Comparison of ENCODE assay signal across 15 cellular contexts in genomic region chr9:134624119-134624826, GRCh38. TPM values are rescaled to one million over a fixed set of nuclear protein-coding genes. Genes with fewer than 3 reads are reported as not detected.
A peak's percentile ranks its signal among the peaks of the same experiment; 100 is the strongest.
DNase-seq lines count a peak whose midpoint lies in the region; ATAC-seq, FAIRE-seq and TF ChIP-seq lines count a peak whose summit lies in the region.
"Had no signal": no experiment of that assay in that cellular context is flagged by ENCODE, and none has a peak within 500 bp of the region (broad histone marks: within the 10 kb centered on the region; RNA-seq: fewer than 3 reads in every experiment).

No MANE protein-coding gene starts in this region.

- intact Hi-C loops in left cardiac atrium (cut with DNase I) (no loop called here), Right ventricle myocardium inferior (cut with DNase I) (no loop called here), upper lobe of right lung (cut with DNase I) (no loop called here), HepG2 (cut with micrococcal nuclease; ENCODE audit: unreplicated experiment) (no loop called here)

- peaks cover 3% of the 10 kb centered on the region for H4K20me1 ChIP-seq in HepG2 (ENCODE audit: insufficient read depth, low read length)

- TF ChIP-seq RAD21 in HepG2 (CRISPR knock-in tag; IDR thresholded peaks at IDR 0.05): no peak

- H3K27ac ChIP-seq in mesodermal cell (ENCODE audit: low read depth, low read length, severe bottlenecking) (peak overlapping the region; percentile 96), upper lobe of right lung (no peak overlapping the region), HepG2 (ENCODE audit: extremely low read length, insufficient read depth, low read length) (no peak overlapping the region)

- H3K4me1 ChIP-seq in mesodermal cell (ENCODE audit: control insufficient read depth, insufficient read depth, low read length, poor library complexity, severe bottlenecking) (peaks cover 78% of the 10 kb centered on the region), upper lobe of right lung (no peaks in the 10 kb centered on the region), HepG2 (ENCODE audit: insufficient read depth, low read length) (no peaks in the 10 kb centered on the region)
- H3K4me1 ChIP-seq: ascending aorta had no signal

- no peak overlapping the region for H3K4me3 ChIP-seq in astrocyte of the spinal cord (ENCODE audit: low read depth, low read length)
- H3K4me3 ChIP-seq in mesodermal cell (ENCODE audit: extremely low read depth, insufficient read depth, low read length, poor library complexity, severe bottlenecking): no peak overlapping the region
- H3K4me3 ChIP-seq in upper lobe of right lung: no peak overlapping the region
- no peak overlapping the region for H3K4me3 ChIP-seq in HepG2 (replicated peaks in 1 of 3; ENCODE audit: insufficient read depth in 1 of 3, low read depth in 2 of 3, low read length in 3 of 3)
- H3K4me3 ChIP-seq: ascending aorta, tibial nerve had no signal

- in situ Hi-C loops in astrocyte of the spinal cord (cut with HindIII; ENCODE audit: low sequenced_read_pairs) (no loop called here), HepG2 (cut with HindIII; ENCODE audit: extremely low pct_ligation_motif_present, low pct_unique_long_range_greater_than_20kb) (no loop called here)

- no peak for TF ChIP-seq POLR2A in HepG2 (IDR thresholded peaks at IDR 0.05; ENCODE audit: insufficient read depth in 1 of 2, low read depth in 2 of 2, low read length in 2 of 2)

- no peaks in the 10 kb centered on the region for H3K79me2 ChIP-seq in HepG2 (ENCODE audit: insufficient read depth, low read length)

- TF ChIP-seq CTCF in astrocyte of the spinal cord (IDR thresholded peaks at IDR 0.05; ENCODE audit: low read depth, low read length) (no peak), upper lobe of right lung (IDR thresholded peaks at IDR 0.05) (no peak), HepG2 (CRISPR knock-in tag; IDR thresholded peaks at IDR 0.05) (no peak)

- H3K36me3 ChIP-seq in mesodermal cell (ENCODE audit: control insufficient read depth, insufficient read depth, low read length): no peaks in the 10 kb centered on the region
- no peaks in the 10 kb centered on the region for H3K36me3 ChIP-seq in upper lobe of right lung
- no peaks in the 10 kb centered on the region for H3K36me3 ChIP-seq in HepG2 (replicated peaks in 1 of 2; ENCODE audit: control insufficient read depth in 1 of 2, insufficient read depth in 2 of 2, low read length in 2 of 2)
- H3K36me3 ChIP-seq: ascending aorta, tibial nerve had no signal

- no TSS peak for BruUV-seq in HepG2 (replicated peaks; lab: Mats Ljungman, UMichigan)

- 77 to 88% methylated on average over 16 to 17 of the region's 18 CpGs for WGBS in mesodermal cell (ENCODE audit: insufficient coverage in 2 of 2), 2 experiments
- 28% methylated on average over 15 of the region's 18 CpGs for WGBS in HepG2 (ENCODE audit: low lambda C conversion rate)

- no peak for TF ChIP-seq EP300 in HepG2 (IDR thresholded peaks at IDR 0.05; ENCODE audit: low read depth in 2 of 2, low read length in 2 of 2)
- no peak for TF ChIP-seq EP300 in HepG2 (CRISPR knock-in tag; IDR thresholded peaks at IDR 0.05; ENCODE audit: borderline replicate concordance)

- FAIRE-seq in HepG2 (lab: Jason Lieb, UNC): no peak

- no peaks in the 10 kb centered on the region for H3K27me3 ChIP-seq in upper lobe of right lung
- peaks cover 11 to 92% of the 10 kb centered on the region in 2 experiments for H3K27me3 ChIP-seq in HepG2 (ENCODE audit: control insufficient read depth in 1 of 2, insufficient read depth in 2 of 2, low read length in 2 of 2)
- H3K27me3 ChIP-seq: ascending aorta, tibial nerve had no signal

- H3K9me3 ChIP-seq in mesodermal cell (ENCODE audit: control insufficient read depth, low read length) (no peaks in the 10 kb centered on the region), upper lobe of right lung (no peaks in the 10 kb centered on the region), HepG2 (ENCODE audit: low read length) (no peaks in the 10 kb centered on the region)
- H3K9me3 ChIP-seq: ascending aorta, tibial nerve had no signal

- no peak overlapping the region for H2AFZ ChIP-seq in HepG2 (ENCODE audit: low read length)

- CTCF ChIA-PET in HepG2 (lab: Yijun Ruan, JAX; ENCODE audit: low intra/inter-chr PET ratio, low total read pairs): no interaction called here

- H3K4me2 ChIP-seq in HepG2 (ENCODE audit: low read depth, low read length): no peak overlapping the region

- peak; percentile 10 for DNase-seq in left cardiac atrium
- DNase-seq in Right ventricle myocardium inferior (ENCODE audit: missing footprints): no peak
- peak; percentile 22 for DNase-seq in astrocyte of the spinal cord (ENCODE audit: low read depth, low spot score)
- DNase-seq in upper lobe of right lung: peak; percentile 51
- no peak for DNase-seq in HepG2 (ENCODE audit: low spot score)
- DNase-seq: DMS153; effector memory CD4-positive, alpha-beta T cell; NCI-H2081 had no signal

- no peak overlapping the region for H3K9ac ChIP-seq in HepG2 (ENCODE audit: insufficient read depth, low read depth, low read length)

- POLR2A ChIA-PET in HepG2 (lab: Yijun Ruan, JAX): no interaction called here

- ATAC-seq in left cardiac atrium (no peak), Right ventricle myocardium inferior (no peak), upper lobe of right lung (peak; percentile 5), GM21619 (IDR thresholded peaks at IDR 0.05; ENCODE audit: unreplicated experiment) (no peak), HepG2 (no peak), GM21786 (IDR thresholded peaks at IDR 0.05; ENCODE audit: unreplicated experiment) (no peak)
- ATAC-seq: activated CD4-positive, CD25-positive, alpha-beta regulatory T cell treated with anti-CD3 and anti-CD28 coated beads, Interleukin-2, amount 50 U/mL, for 24 hours had no signal

TF ChIP-seq in HepG2, 621 proteins besides CTCF, POLR2A, EP300 and RAD21:
- TF ChIP-seq ZSCAN9 (CRISPR knock-in tag; IDR thresholded peaks at IDR 0.05; ENCODE audit: borderline replicate concordance) (no peak), RAD51 (IDR thresholded peaks at IDR 0.05; ENCODE audit: borderline replicate concordance) (no peak)

RNA-seq across cellular contexts. Expression of gene COL5A1, which starts 17.3 kb away (rescaled TPM):
- total RNA-seq in left cardiac atrium: 10 to 100 TPM; 29.8 to 35.2 TPM
- total RNA-seq in Right ventricle myocardium inferior: 18.7 TPM
- polyA plus RNA-seq in mesodermal cell (2013, experiment 1 of 2): 366 TPM
- 331 TPM for polyA plus RNA-seq in mesodermal cell (2013, experiment 2 of 2)
- total RNA-seq in upper lobe of right lung: 37.8 TPM
- total RNA-seq in HepG2 (2016; rRNA removed; fragmentation: Illumina TruSeq; extraction: Trizol): not detected in 2 replicates
- total RNA-seq in HepG2 (2016; cell fraction: cytosol; rRNA removed; fragmentation: Illumina TruSeq; extraction: Trizol; ENCODE audit: low read depth): not detected in 2 replicates
- total RNA-seq in HepG2 (2016; cell fraction: insoluble cytoplasmic fraction; rRNA removed; fragmentation: Illumina TruSeq; extraction: Trizol): not detected in 2 replicates
- total RNA-seq in HepG2 (2016; cell fraction: membrane; rRNA removed; fragmentation: Illumina TruSeq; extraction: Trizol): not detected in 2 replicates
- total RNA-seq in HepG2 (2016; cell fraction: nucleus; rRNA removed; fragmentation: Illumina TruSeq; extraction: Trizol): not detected in 2 replicates
- polyA plus RNA-seq in HepG2 (2011; rRNA removed): under 0.01 TPM in 1 of 2 replicates, not detected in the other
- polyA plus RNA-seq in HepG2 (2011; cell fraction: cytosol; rRNA removed): under 0.01 TPM in 1 of 2 replicates, not detected in the other
- polyA plus RNA-seq in HepG2 (2011; cell fraction: nucleus; rRNA removed): 0.07 and 0.08 TPM in 2 replicates
- not detected in 2 replicates for polyA plus RNA-seq in HepG2 (2012)
- not detected in 2 replicates for polyA plus RNA-seq in HepG2 (2016; cell fraction: cytosol; fragmentation: Illumina TruSeq; extraction: Trizol; ENCODE audit: low read depth)
- polyA plus RNA-seq in HepG2 (2016; cell fraction: insoluble cytoplasmic fraction; fragmentation: Illumina TruSeq; extraction: Trizol; ENCODE audit: low read depth): not detected in 2 replicates
- not detected in 2 replicates for polyA plus RNA-seq in HepG2 (2016; cell fraction: membrane; fragmentation: Illumina TruSeq; extraction: Trizol; ENCODE audit: low read depth)
- 0.19 TPM in 1 of 2 replicates, not detected in the other for polyA plus RNA-seq in HepG2 (2016; cell fraction: nucleus; fragmentation: Illumina TruSeq; extraction: Trizol; ENCODE audit: insufficient read depth, low read depth)
- polyA minus RNA-seq in HepG2 (2011; rRNA and poly(A)+ RNA removed; ENCODE audit: low replicate concordance): 0.04 and 20.3 TPM in 2 replicates
- 0.20 TPM in 1 of 2 replicates, not detected in the other for polyA minus RNA-seq in HepG2 (2011; cell fraction: cytosol; rRNA and poly(A)+ RNA removed)
- not detected in 2 replicates for polyA minus RNA-seq in HepG2 (2011; cell fraction: nucleus; rRNA and poly(A)+ RNA removed)
- polyA plus RNA-seq: neural cell had no signal

Comparison
In these comparisons a context has a peak if more than half of its experiments do, and no peak if none do; other contexts are left out.
1. DNase-seq: peak in left cardiac atrium (single experiment), astrocyte of the spinal cord (single experiment) and upper lobe of right lung (single experiment); none in Right ventricle myocardium inferior (single experiment) and HepG2 (single experiment).
2. RNA of gene COL5A1, which starts 17.3 kb away (total RNA-seq): 37.8 TPM in upper lobe of right lung (single experiment), 29.8 to 35.2 TPM in left cardiac atrium and 18.7 TPM in Right ventricle myocardium inferior (single experiment); not detected in HepG2; every median in the first group is over 10 times any median in the second.